ENCODE assay signal across 25 cellular contexts in the genomic region with DNA sequence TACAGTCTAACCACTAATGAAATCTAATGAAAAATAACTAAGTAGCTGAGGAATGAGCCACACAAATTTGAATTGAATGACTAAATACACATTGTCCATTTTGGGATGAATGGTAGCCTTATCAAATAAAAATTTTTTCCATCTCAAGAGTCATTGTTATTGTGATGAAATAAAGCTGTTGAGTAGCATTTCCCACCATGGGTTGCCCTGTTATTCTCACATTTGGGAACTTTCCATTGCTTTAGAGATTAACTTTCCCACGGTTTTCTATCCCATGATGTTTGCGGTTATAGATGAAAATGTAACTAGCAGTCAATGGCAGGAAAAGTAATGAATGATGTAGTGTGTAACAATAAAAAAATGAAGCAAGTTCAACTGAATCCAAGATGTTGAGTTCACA.
"Had no signal": no experiment of that assay in that cellular context is flagged by ENCODE, and none has a peak within 500 bp of the region (broad histone marks: within the 10 kb centered on the region; RNA-seq: fewer than 3 reads in every experiment).

No MANE protein-coding gene starts in this region.

- H3K9me3 Mint-ChIP-seq: natural killer cell had no signal

- H3K27me3 Mint-ChIP-seq: activated CD4-positive, alpha-beta T cell treated with anti-CD3 and anti-CD28 coated beads, Interleukin-2, amount 10 ng/mL, durations not matched to agents 7 days and 5 days; activated naive CD8-positive, alpha-beta T cell treated with anti-CD3 and anti-CD28 coated beads, Interleukin-2, amount 10 ng/mL, durations not matched to agents 7 days and 5 days; activated T-helper 17 cell treated with anti-CD3 and anti-CD28 coated beads, Interleukin-2, amount 50 U/mL, for 72 hours; brain had no signal

- H3K4me3 Mint-ChIP-seq: activated CD4-positive, alpha-beta T cell treated with anti-CD3 and anti-CD28 coated beads, Interleukin-2, amount 10 ng/mL, durations not matched to agents 7 days and 5 days; activated CD8-positive, alpha-beta T cell treated with anti-CD3 and anti-CD28 coated beads, Interleukin-2, amount 10 ng/mL, durations not matched to agents 7 days and 5 days; activated naive CD8-positive, alpha-beta T cell treated with anti-CD3 and anti-CD28 coated beads, Interleukin-2, amount 10 ng/mL, durations not matched to agents 7 days and 5 days; activated T-helper 17 cell treated with anti-CD3 and anti-CD28 coated beads, Interleukin-2, amount 50 U/mL, for 72 hours; brain; natural killer cell had no signal

- H3K27ac ChIP-seq: epithelial cell of prostate, foreskin keratinocyte, ovary, prostate gland, suprapubic skin, transverse colon, uterus, WERI-Rb-1 had no signal

- DNase-seq: activated CD4-positive, alpha-beta T cell treated with anti-CD3 and anti-CD28 coated beads, Interleukin-2, amount 10 ng/mL, durations not matched to agents 7 days and 5 days; activated CD4-positive, CD25-positive, alpha-beta regulatory T cell treated with anti-CD3 and anti-CD28 coated beads, Interleukin-2, amount 50 U/mL, for 72 hours; activated CD8-positive, alpha-beta T cell treated with anti-CD3 and anti-CD28 coated beads, Interleukin-2, amount 10 ng/mL, durations not matched to agents 7 days and 5 days; activated naive CD4-positive, alpha-beta T cell; activated T-cell treated with anti-CD3 and anti-CD28 coated beads, Interleukin-2, amount 50 U/mL, for 1 hour; central memory CD4-positive, alpha-beta T cell; foreskin keratinocyte; glutamatergic neuron; hypothalamus; midbrain; natural killer cell; ovary; stimulated activated CD4-positive, alpha-beta T cell treated with anti-CD3 and anti-CD28 coated beads, Interleukin-12 subunit alpha, Interleukin-12 subunit beta, amount 100 ng/mL, for 4 hours; stimulated activated CD4-positive, alpha-beta T cell treated with anti-CD3 and anti-CD28 coated beads, Interleukin-4, amount 100 ng/mL, for 4 hours; stimulated activated naive CD8-positive, alpha-beta T cell treated with anti-CD3 and anti-CD28 coated beads, Interleukin-15, Interleukin-2, amounts not matched to agents 100 U/mL and 50 U/mL, for 24 hours; T-helper 1 cell; transverse colon; uterus; WERI-Rb-1 had no signal

- H3K36me3 ChIP-seq: ovary, prostate gland, suprapubic skin, transverse colon, uterus, WERI-Rb-1 had no signal

- H3K9me3 ChIP-seq: ovary, prostate gland, suprapubic skin, transverse colon, uterus had no signal

- H3K27ac Mint-ChIP-seq: activated CD4-positive, alpha-beta T cell treated with anti-CD3 and anti-CD28 coated beads, Interleukin-2, amount 10 ng/mL, durations not matched to agents 7 days and 5 days; activated CD8-positive, alpha-beta T cell treated with anti-CD3 and anti-CD28 coated beads, Interleukin-2, amount 10 ng/mL, durations not matched to agents 7 days and 5 days; activated naive CD8-positive, alpha-beta T cell treated with anti-CD3 and anti-CD28 coated beads, Interleukin-2, amount 10 ng/mL, durations not matched to agents 7 days and 5 days; activated T-helper 17 cell treated with anti-CD3 and anti-CD28 coated beads, Interleukin-2, amount 50 U/mL, for 72 hours; natural killer cell had no signal

- H3K27me3 ChIP-seq: foreskin keratinocyte, ovary, suprapubic skin, transverse colon, uterus had no signal

- H3K36me3 Mint-ChIP-seq: brain, natural killer cell had no signal

- H3K4me3 ChIP-seq: ovary, prostate gland, suprapubic skin, transverse colon, uterus had no signal

- ATAC-seq: activated CD8-positive, alpha-beta T cell treated with anti-CD3 and anti-CD28 coated beads, Interleukin-2, amount 10 ng/mL, durations not matched to agents 7 days and 5 days; activated T-helper 17 cell treated with anti-CD3 and anti-CD28 coated beads, Interleukin-2, amount 50 U/mL, for 72 hours; foreskin keratinocyte; natural killer cell; stimulated activated naive CD8-positive, alpha-beta T cell treated with anti-CD3 and anti-CD28 coated beads, Interleukin-15, Interleukin-2, amounts not matched to agents 100 U/mL and 50 U/mL, for 24 hours had no signal
